In genomic region chr6:142395768-142396231, GRCh38 we compare ENCODE assay signal across 10 cellular contexts.
DNase-seq lines count a peak whose midpoint lies in the region; ATAC-seq and TF ChIP-seq lines count a peak whose summit lies in the region.
"Had no signal": no experiment of that assay in that cellular context is flagged by ENCODE, and none has a peak within 500 bp of the region (broad histone marks: within the 10 kb centered on the region; RNA-seq: fewer than 3 reads in every experiment).

No MANE protein-coding gene starts in this region.

- H3K4me1 Mint-ChIP-seq in activated CD8-positive, alpha-beta T cell treated with anti-CD3 and anti-CD28 coated beads for 36 hours (ENCODE audit: low read depth), result peaks cover 29% of the 10 kb centered on the region

- peak; percentile 83 for ATAC-seq in GM19372 (IDR thresholded peaks at IDR 0.05; ENCODE audit: low read depth, unreplicated experiment)
- peak; percentile 97 for ATAC-seq in HG03097 (IDR thresholded peaks at IDR 0.05; ENCODE audit: low FRiP score, unreplicated experiment)
- peak; percentile 95 for ATAC-seq in activated CD8-positive, alpha-beta T cell treated with anti-CD3 and anti-CD28 coated beads for 36 hours
- ATAC-seq in Right ventricle myocardium superior (ENCODE audit: poor library complexity), result no peak

- no peaks in the 10 kb centered on the region for H3K27me3 ChIP-seq in BLaER1 treated with 17β-estradiol and CSF1 and Interleukin-3, amounts not matched to agents 10 nM and 100 nM

- intact Hi-C loops in activated CD8-positive, alpha-beta T cell treated with anti-CD3 and anti-CD28 coated beads for 36 hours (cut with micrococcal nuclease), result no loop called here
- intact Hi-C loops in Right ventricle myocardium superior (cut with DNase I), result no loop called here

- peaks cover 0 to 18% (median 12%) of the 10 kb centered on the region in 10 experiments; a peak in 19 of 20 replicates for H3K4me1 ChIP-seq in BLaER1 treated with 17β-estradiol and CSF1 and Interleukin-3, amounts not matched to agents 10 nM and 100 nM

- no peaks in the 10 kb centered on the region for H3K9me3 Mint-ChIP-seq in activated CD8-positive, alpha-beta T cell treated with anti-CD3 and anti-CD28 coated beads for 36 hours
- H3K9me3 Mint-ChIP-seq: brain had no signal

- no peak overlapping the region for H3K9ac ChIP-seq in BLaER1 treated with 17β-estradiol and CSF1 and Interleukin-3, amounts not matched to agents 10 nM and 100 nM

- peak overlapping the region in 9 of 11 experiments; percentile 31 to 70 (median 50); a peak in 16 of 22 replicates for H3K4me2 ChIP-seq in BLaER1 treated with 17β-estradiol and CSF1 and Interleukin-3, amounts not matched to agents 10 nM and 100 nM

- H3K27ac ChIP-seq in BLaER1 treated with 17β-estradiol and CSF1 and Interleukin-3, amounts not matched to agents 10 nM and 100 nM, result peak overlapping the region in 1 of 11 experiments; percentile 2; a peak in 1 of 22 replicates

- no peak overlapping the region for H3K4me3 Mint-ChIP-seq in activated CD8-positive, alpha-beta T cell treated with anti-CD3 and anti-CD28 coated beads for 36 hours
- H3K4me3 Mint-ChIP-seq: brain had no signal

- POLR2A ChIA-PET in activated CD8-positive, alpha-beta T cell treated with anti-CD3 and anti-CD28 coated beads for 36 hours (lab: Charles Lee), result interaction anchor here (1.1 kb wide), 1 partner anchor 94 kb away, joined by 4 read pairs; the partner anchor contains the start of gene ADGRG6

- TF ChIP-seq CTCF in activated CD8-positive, alpha-beta T cell treated with anti-CD3 and anti-CD28 coated beads for 36 hours (IDR thresholded peaks at IDR 0.05), result no peak

- no peak for DNase-seq in activated CD8-positive, alpha-beta T cell treated with anti-CD3 and anti-CD28 coated beads for 36 hours
- no peak for DNase-seq in GM19240 (ENCODE audit: insufficient read length, low spot score)
- no peak for DNase-seq in NCI-H2227 treated with DMSO at 0.1 percent for 48 hours (lab: John Stamatoyannopoulos, UW)
- no peak for DNase-seq in NCI-H2227 (lab: John Stamatoyannopoulos, UW; ENCODE audit: unreplicated experiment)
- DNase-seq in Right ventricle myocardium superior, result no peak
- DNase-seq: NCI-H526 treated with DMSO at 0.1 percent for 48 hours had no signal

- no peaks in the 10 kb centered on the region for H3K27me3 Mint-ChIP-seq in activated CD8-positive, alpha-beta T cell treated with anti-CD3 and anti-CD28 coated beads for 36 hours

- H3K4me3 ChIP-seq in BLaER1 treated with 17β-estradiol and CSF1 and Interleukin-3, amounts not matched to agents 10 nM and 100 nM, result no peak overlapping the region

- no peaks in the 10 kb centered on the region for H3K36me3 ChIP-seq in BLaER1 treated with 17β-estradiol and CSF1 and Interleukin-3, amounts not matched to agents 10 nM and 100 nM

- peak overlapping the region; percentile 28 for H3K27ac Mint-ChIP-seq in activated CD8-positive, alpha-beta T cell treated with anti-CD3 and anti-CD28 coated beads for 36 hours
- H3K27ac Mint-ChIP-seq: brain had no signal

- CTCF ChIA-PET in activated CD8-positive, alpha-beta T cell treated with anti-CD3 and anti-CD28 coated beads for 36 hours (lab: Charles Lee), result interaction anchor here (1.0 to 1.2 kb wide), 5 partner anchors 8 to 248 kb away, joined by 3 to 5 read pairs (median 4); no protein-coding TSS in a partner anchor

- no peaks in the 10 kb centered on the region for H3K36me3 Mint-ChIP-seq in activated CD8-positive, alpha-beta T cell treated with anti-CD3 and anti-CD28 coated beads for 36 hours (ENCODE audit: low read depth)
- H3K36me3 Mint-ChIP-seq: brain had no signal

- H4K20me1 ChIP-seq in BLaER1 treated with 17β-estradiol and CSF1 and Interleukin-3, amounts not matched to agents 10 nM and 100 nM, result no peaks in the 10 kb centered on the region

- no peaks in the 10 kb centered on the region for H3K9me3 ChIP-seq in BLaER1 treated with 17β-estradiol and CSF1 and Interleukin-3, amounts not matched to agents 10 nM and 100 nM (replicated peaks in 1 of 11)
